18 cellular contexts compared by ENCODE assay signal in the genomic region with DNA sequence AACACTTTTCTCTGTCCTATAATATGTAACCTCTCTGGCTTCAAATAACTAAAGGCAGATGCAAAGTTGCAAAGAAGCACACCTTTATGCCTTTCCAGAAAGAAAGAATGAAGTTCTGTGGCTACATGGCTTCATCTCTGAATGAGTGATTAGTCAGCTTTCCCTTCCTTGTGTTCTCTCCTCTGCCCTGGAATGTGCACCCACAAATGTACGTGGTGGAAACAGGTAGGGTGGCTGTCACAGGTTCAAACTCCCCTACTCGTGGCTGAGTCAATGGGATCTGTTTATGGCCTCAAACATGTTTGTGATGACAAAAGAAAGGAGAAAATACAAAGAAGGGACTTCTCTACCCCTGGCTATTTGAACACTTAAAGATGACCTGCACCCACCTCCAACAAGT. TPM values are rescaled to one million over a fixed set of nuclear protein-coding genes. Genes with fewer than 3 reads are reported as not detected.
A peak's percentile ranks its signal among the peaks of the same experiment; 100 is the strongest.
DNase-seq lines count a peak whose midpoint lies in the region; ATAC-seq, FAIRE-seq and TF ChIP-seq lines count a peak whose summit lies in the region.
"Had no signal": no experiment of that assay in that cellular context is flagged by ENCODE, and none has a peak within 500 bp of the region (broad histone marks: within the 10 kb centered on the region; RNA-seq: fewer than 3 reads in every experiment).

No MANE protein-coding gene starts in this region.

- no peak overlapping the region for H3K14ac ChIP-seq in IMR-90 (replicated peaks; ENCODE audit: low read depth, low read length)

- no peaks in the 10 kb centered on the region for H3K9me3 ChIP-seq in IMR-90 (ENCODE audit: control insufficient read depth, insufficient read depth, low read length)
- no peaks in the 10 kb centered on the region for H3K9me3 ChIP-seq in WERI-Rb-1 (ENCODE audit: severe bottlenecking)

- ATAC-seq in IMR-90 (ENCODE audit: low read depth), result peak; percentile 14; the same call in 1 of the 2 replicates
- no peak for ATAC-seq in activated CD4-positive, CD25-positive, alpha-beta regulatory T cell treated with anti-CD3 and anti-CD28 coated beads, Interleukin-2, amount 50 U/mL, for 24 hours
- ATAC-seq: K562 had no signal

- H4K8ac ChIP-seq in IMR-90 (ENCODE audit: low read depth in 2 of 2, low read length in 2 of 2), result no peak overlapping the region

- intact Hi-C loops in IMR-90 (cut with micrococcal nuclease), result no loop called here

- no peak overlapping the region for H3K56ac ChIP-seq in IMR-90 (ENCODE audit: extremely low read depth, insufficient read depth, low read length)

- H3K4me3 ChIP-seq in IMR-90 (ENCODE audit: insufficient read depth, low read depth, low read length) (no peak overlapping the region), bronchial epithelial cell (ENCODE audit: low read depth, low read length) (no peak overlapping the region), WERI-Rb-1 (ENCODE audit: low read depth, low read length) (no peak overlapping the region)
- H3K4me3 ChIP-seq: K562, SK-N-MC had no signal

- peak overlapping the region; percentile 65; the same call in 1 of the 2 replicates for H3K18ac ChIP-seq in IMR-90 (ENCODE audit: low read depth, low read length)

- no TSS peak for BruUV-seq in IMR-90 (replicated peaks; lab: Mats Ljungman, UMichigan)

- in situ Hi-C loops in IMR-90 (cut with MboI; ENCODE audit: low sequenced_read_pairs), result no loop called here

- H2AK5ac ChIP-seq in IMR-90 (ENCODE audit: low read depth, low read length), result no peak overlapping the region

- no peak overlapping the region for H2BK5ac ChIP-seq in IMR-90 (ENCODE audit: low read depth, low read length, poor library complexity, severe bottlenecking)

- peak overlapping the region; percentile 63; the same call in 1 of the 2 replicates for H4K5ac ChIP-seq in IMR-90 (ENCODE audit: low read depth, low read length)

- POLR2A ChIA-PET in IMR-90 (lab: Charles Lee; ENCODE audit: unreplicated experiment), result no interaction called here

- H2BK15ac ChIP-seq in IMR-90 (ENCODE audit: low read depth, low read length), result no peak overlapping the region

- no peak for TF ChIP-seq RAD21 in IMR-90 (IDR thresholded peaks at IDR 0.05; ENCODE audit: low read length)

- H2AFZ ChIP-seq in IMR-90 (replicated peaks; ENCODE audit: low read length, poor library complexity), result no peak overlapping the region

- H3K23ac ChIP-seq in IMR-90 (ENCODE audit: low read depth, low read length), result no peak overlapping the region

- H3K4me2 ChIP-seq in IMR-90 (ENCODE audit: low read depth, low read length), result peak overlapping the region; percentile 28; the same call in 1 of the 2 replicates

- H3K4ac ChIP-seq in IMR-90 (ENCODE audit: low read depth, low read length), result no peak overlapping the region

- WGBS in IMR-90 (ENCODE audit: extremely low coverage in 2 of 2, insufficient read length in 1 of 2), 2 experiments, result no CpG with 5 or more reads among the region's 2 CpGs

- H3K27ac ChIP-seq in IMR-90 (ENCODE audit: insufficient read depth, low read length) (peak overlapping the region; percentile 60; the same call in 1 of the 2 replicates), WERI-Rb-1 (no peak overlapping the region)
- H3K27ac ChIP-seq: SK-N-MC had no signal

- CTCF ChIA-PET in IMR-90 (lab: Yijun Ruan, JAX), result interaction anchor here (0.9 kb wide), 1 partner anchor 17 kb away, joined by 4 read pairs; no protein-coding TSS in a partner anchor

- H3K79me1 ChIP-seq in IMR-90 (ENCODE audit: low read depth in 1 of 2, low read length in 2 of 2), result no peaks in the 10 kb centered on the region

- no peak overlapping the region for H2BK20ac ChIP-seq in IMR-90 (ENCODE audit: low read depth, low read length)

- DNase-seq in EL (peak; percentile 8), IMR-90 (no peak), bronchial epithelial cell (ENCODE audit: low read depth) (peak; percentile 69), kidney tubule cell (ENCODE audit: low spot score) (peak; percentile 37), GDM1 (lab: John Stamatoyannopoulos, UW) (no peak), WERI-Rb-1 (no peak), T1000 (lab: John Stamatoyannopoulos, UW) (no peak)
- DNase-seq: CD4-positive, alpha-beta memory T cell; DMS53; NCI-H1105 treated with DMSO at 0.1 percent for 48 hours; NCI-H1694; NCI-H2081 treated with DMSO at 0.1 percent for 48 hours; NK-92 treated with Interleukin-12 subunit alpha and Interleukin-12 subunit beta, amount 100 ng/mL, for 24 hours; SHP77 had no signal

- H2BK120ac ChIP-seq in IMR-90 (ENCODE audit: low read depth, low read length), result no peak overlapping the region

- no peaks in the 10 kb centered on the region for H3K27me3 ChIP-seq in IMR-90 (ENCODE audit: control insufficient read depth, insufficient read depth, low read length)
- H3K27me3 ChIP-seq in bronchial epithelial cell (ENCODE audit: control insufficient read depth, insufficient read depth, low read length), result no peaks in the 10 kb centered on the region
- no peaks in the 10 kb centered on the region for H3K27me3 ChIP-seq in WERI-Rb-1 (ENCODE audit: insufficient read depth, low read depth, severe bottlenecking)

- H4K91ac ChIP-seq in IMR-90 (ENCODE audit: insufficient read depth, low read depth, low read length), result no peak overlapping the region

- TF ChIP-seq CTCF in IMR-90 (conservative IDR thresholded peaks at IDR 0.05; ENCODE audit: low read depth, low read length) (no peak), bronchial epithelial cell (IDR thresholded peaks at IDR 0.05; ENCODE audit: insufficient read depth, low read length, severe bottlenecking) (no peak), WERI-Rb-1 (IDR thresholded peaks at IDR 0.05; ENCODE audit: low read depth, low read length) (no peak)

- H3K4me1 ChIP-seq in IMR-90 (ENCODE audit: control insufficient read depth, insufficient read depth, low read length), result peaks cover 2% of the 10 kb centered on the region; the same call in 1 of the 2 replicates

- no peak for TF ChIP-seq POLR2A in IMR-90 (IDR thresholded peaks at IDR 0.05; ENCODE audit: low read depth, low read length)

- no peak overlapping the region for H3K9ac ChIP-seq in IMR-90 (ENCODE audit: low read depth, low read length)

- H3K9me1 ChIP-seq in IMR-90 (ENCODE audit: insufficient read depth, low read length), result no peaks in the 10 kb centered on the region; the same call in 1 of the 2 replicates

- FAIRE-seq in bronchial epithelial cell (lab: Jason Lieb, UNC), result no peak
- FAIRE-seq: A204.1, K562 had no signal

- no peak overlapping the region for H2AK9ac ChIP-seq in IMR-90 (replicated peaks; ENCODE audit: low read depth, low read length, poor library complexity)

- dilution Hi-C loops in IMR-90 (cut with HindIII; ENCODE audit: low sequenced_read_pairs, unreplicated experiment), result no loop called here

- H3K36me3 ChIP-seq in IMR-90 (ENCODE audit: control insufficient read depth, insufficient read depth, low read length), result no peaks in the 10 kb centered on the region
- H3K36me3 ChIP-seq in bronchial epithelial cell (ENCODE audit: control insufficient read depth, insufficient read depth, low read length), result no peaks in the 10 kb centered on the region
- no peaks in the 10 kb centered on the region for H3K36me3 ChIP-seq in WERI-Rb-1

- H4K20me1 ChIP-seq in IMR-90 (ENCODE audit: insufficient read depth, low read length), result no peaks in the 10 kb centered on the region

TF ChIP-seq in IMR-90, 13 proteins besides CTCF, POLR2A, EP300 and RAD21:
- TF ChIP-seq FOS (IDR thresholded peaks at IDR 0.05; ENCODE audit: low read depth, low read length) (no peak), RFX5 (IDR thresholded peaks at IDR 0.05; ENCODE audit: low read depth, low read length) (no peak), RCOR1 (IDR thresholded peaks at IDR 0.05; ENCODE audit: insufficient replicate concordance, low read length) (no peak)
TF ChIP-seq in IMR-90: peak in this region for 0.

RNA-seq across cellular contexts. Expression of gene ACVR2A, which starts 55.5 kb away (rescaled TPM):
- 6.8 and 11.1 TPM in 2 replicates for total RNA-seq in IMR-90 (2012; rRNA removed)
- polyA plus RNA-seq in IMR-90 (2012; rRNA removed), result 1.7 and 1.8 TPM in 2 replicates
- polyA plus RNA-seq in IMR-90 (2012; cell fraction: cytosol; rRNA removed), result 0.17 and 0.27 TPM in 2 replicates
- 0.50 and 6.1 TPM in 2 replicates for polyA plus RNA-seq in IMR-90 (2012; cell fraction: nucleus; rRNA removed; ENCODE audit: low replicate concordance)
- total RNA-seq in bronchial epithelial cell, result 9.3 and 10.0 TPM in 2 replicates

Comparison
In these comparisons a context has a peak if more than half of its experiments do, and no peak if none do; other contexts are left out.
1. DNase-seq: peak in EL (single experiment), bronchial epithelial cell (single experiment) and kidney tubule cell (single experiment); none in IMR-90 (single experiment), GDM1 (single experiment), WERI-Rb-1 (single experiment) and T1000 (single experiment).